Comparison of ENCODE assay signal across 12 cellular contexts in the genomic region with DNA sequence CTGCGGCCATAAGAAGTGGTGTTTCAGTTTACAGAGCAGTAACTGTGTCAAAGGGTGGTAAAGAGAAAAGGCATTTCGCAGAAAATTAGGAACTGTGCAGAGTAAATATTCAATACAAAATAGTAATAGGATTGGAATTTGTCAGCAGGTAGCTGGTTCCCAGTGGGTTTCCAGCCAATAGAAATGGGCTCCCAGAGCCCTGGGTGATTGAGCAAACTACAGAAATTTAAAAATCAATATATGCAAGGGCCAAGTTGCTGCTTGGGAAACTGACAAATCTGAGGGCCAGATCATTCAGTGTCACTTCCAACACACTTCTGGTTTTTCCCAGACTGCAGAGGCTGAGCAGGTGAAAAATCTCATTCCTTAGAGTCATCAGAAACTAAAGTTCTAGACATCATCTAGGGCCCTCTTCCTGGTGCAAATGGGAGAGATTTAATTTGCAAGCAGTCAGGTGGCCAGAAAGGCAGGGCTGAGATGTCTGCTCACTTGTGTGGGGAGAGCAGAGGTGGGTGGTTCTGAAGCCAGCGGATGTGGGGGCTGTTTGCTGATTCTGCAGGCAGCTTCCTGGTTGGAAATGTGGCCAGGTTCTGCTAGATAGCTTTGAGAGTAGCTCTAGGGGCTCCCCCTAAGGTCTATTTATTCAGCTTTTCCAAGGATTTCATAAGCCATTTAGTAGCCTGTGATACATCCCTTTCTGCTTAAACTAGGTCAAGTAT.
DNase-seq lines count a peak whose midpoint lies in the region; ATAC-seq and TF ChIP-seq lines count a peak whose summit lies in the region.
"Had no signal": no experiment of that assay in that cellular context is flagged by ENCODE, and none has a peak within 500 bp of the region (broad histone marks: within the 10 kb centered on the region; RNA-seq: fewer than 3 reads in every experiment).

No MANE protein-coding gene starts in this region.

- TF ChIP-seq CTCF in Peyer's patch (IDR thresholded peaks at IDR 0.05) (no peak), BE2C (IDR thresholded peaks at IDR 0.05; ENCODE audit: low read depth, low read length) (no peak)

- ATAC-seq in effector memory CD8-positive, alpha-beta T cell (replicated peaks): peak; percentile 82
- ATAC-seq in HG02623 (IDR thresholded peaks at IDR 0.05; ENCODE audit: unreplicated experiment) (no peak), HG03469 (IDR thresholded peaks at IDR 0.05; ENCODE audit: unreplicated experiment) (no peak)
- ATAC-seq: Panc1 had no signal

- peak overlapping the region; percentile 85 to 91 for H3K27ac Mint-ChIP-seq in effector memory CD8-positive, alpha-beta T cell

- H3K27me3 ChIP-seq in Peyer's patch (no peaks in the 10 kb centered on the region), BE2C (no peaks in the 10 kb centered on the region)

- H3K4me1 Mint-ChIP-seq in effector memory CD8-positive, alpha-beta T cell (ENCODE audit: low read depth in 2 of 2): peaks cover 39 to 54% of the 10 kb centered on the region in 2 donors

- DNase-seq in Peyer's patch (peak in 2 of 3 donors; percentile 66 to 79), GF-D8 (lab: John Stamatoyannopoulos, UW) (no peak), BE2C (no peak)
- DNase-seq in activated CD8-positive, alpha-beta memory T cell treated with anti-CD3 and anti-CD28 coated beads, Interleukin-2, amount 50 U/mL, for 4 hours: peak; percentile 56
- DNase-seq in effector memory CD8-positive, alpha-beta T cell: peak; percentile 13 to 50 (median 35)
- DNase-seq in stimulated activated CD8-positive, alpha-beta memory T cell treated with anti-CD3 and anti-CD28 coated beads, Interleukin-4, amount 100 ng/mL, for 48 hours: peak; percentile 61
- DNase-seq: erythroblast, KBM-7 had no signal

- peak overlapping the region in 1 of 4 donors; percentile 43 for H3K27ac ChIP-seq in Peyer's patch
- H3K27ac ChIP-seq: thoracic aorta had no signal

- H3K4me1 ChIP-seq in Peyer's patch: no peaks in the 10 kb centered on the region
- H3K4me1 ChIP-seq in BE2C: no peaks in the 10 kb centered on the region

- H3K36me3 Mint-ChIP-seq in effector memory CD8-positive, alpha-beta T cell (ENCODE audit: insufficient read depth): peaks cover 5% of the 10 kb centered on the region

- H3K9me3 ChIP-seq in Peyer's patch (no peaks in the 10 kb centered on the region), BE2C (no peaks in the 10 kb centered on the region)
- H3K9me3 ChIP-seq: thoracic aorta had no signal

- H3K4me3 ChIP-seq in Peyer's patch (no peak overlapping the region), BE2C (ENCODE audit: low read depth, low read length) (no peak overlapping the region)
- H3K4me3 ChIP-seq: thoracic aorta had no signal

- H3K4me3 Mint-ChIP-seq in effector memory CD8-positive, alpha-beta T cell: peak overlapping the region; percentile 51 to 54

- no peaks in the 10 kb centered on the region for H3K36me3 ChIP-seq in Peyer's patch
- H3K36me3 ChIP-seq in BE2C: no peaks in the 10 kb centered on the region
- H3K36me3 ChIP-seq: thoracic aorta had no signal

- H3K9me3 Mint-ChIP-seq in effector memory CD8-positive, alpha-beta T cell: no peaks in the 10 kb centered on the region

- no peaks in the 10 kb centered on the region for H3K27me3 Mint-ChIP-seq in effector memory CD8-positive, alpha-beta T cell

- TF ChIP-seq POLR2A in Peyer's patch (IDR thresholded peaks at IDR 0.05): no peak

Comparison
In these comparisons a context has a peak if more than half of its experiments do, and no peak if none do; other contexts are left out.
1. DNase-seq: peak in Peyer's patch (2 of 3), activated CD8-positive, alpha-beta memory T cell treated with anti-CD3 and anti-CD28 coated beads, Interleukin-2, amount 50 U/mL, for 4 hours (single experiment), effector memory CD8-positive, alpha-beta T cell (3 of 3) and stimulated activated CD8-positive, alpha-beta memory T cell treated with anti-CD3 and anti-CD28 coated beads, Interleukin-4, amount 100 ng/mL, for 48 hours (single experiment); none in GF-D8 (single experiment) and BE2C (single experiment).